1 cellular context compared by ENCODE assay signal in genomic region chr19:6372594-6373095, GRCh38.
TF ChIP-seq lines count a peak whose summit lies in the region.

TSS of gene ALKBH7 (plus strand) at chr19:6372794. CDS start at chr19:6372821, 27 bp downstream.

TF ChIP-seq in HEK293, 187 proteins besides CTCF, POLR2A, EP300 and RAD21 (continued from another document):
- TF ChIP-seq PRDM10 (tag by site-specific recombination; IDR thresholded peaks at IDR 0.05) = peak; percentile 32; the same call in 1 of the 2 replicates
- no peak for TF ChIP-seq ZNF747 (tag by site-specific recombination; IDR thresholded peaks at IDR 0.05)
- TF ChIP-seq ZBTB7A (tag by site-specific recombination; IDR thresholded peaks at IDR 0.05; ENCODE audit: low read depth) = peak; percentile 72; the same call in 1 of the 2 replicates
- peak; percentile 67; the same call in 1 of the 2 replicates for TF ChIP-seq KLF8 (tag by site-specific recombination; IDR thresholded peaks at IDR 0.05)
- TF ChIP-seq ZNF394 (tag by site-specific recombination; IDR thresholded peaks at IDR 0.05; ENCODE audit: borderline replicate concordance) = peak; percentile 36; the same call in 1 of the 2 replicates
- TF ChIP-seq ZNF24 (tag by site-specific recombination; IDR thresholded peaks at IDR 0.05) = no peak
- TF ChIP-seq ZSCAN5A (tag by site-specific recombination; IDR thresholded peaks at IDR 0.05) = peak; percentile 76; the same call in 1 of the 2 replicates
- TF ChIP-seq ZNF335 (tag by site-specific recombination; conservative IDR thresholded peaks at IDR 0.05) = peak; percentile 83
- no peak for TF ChIP-seq ZNF184 (tag by site-specific recombination; IDR thresholded peaks at IDR 0.05)
- no peak for TF ChIP-seq GFI1B (tag by site-specific recombination; IDR thresholded peaks at IDR 0.05)
- TF ChIP-seq ZNF132 (tag by site-specific recombination; IDR thresholded peaks at IDR 0.05; ENCODE audit: borderline replicate concordance) = no peak
- peak; percentile 75 for TF ChIP-seq YY1 (tag by site-specific recombination; IDR thresholded peaks at IDR 0.05)
- no peak for TF ChIP-seq ZNF654 (tag by site-specific recombination; IDR thresholded peaks at IDR 0.05; ENCODE audit: low read depth)
- TF ChIP-seq SP3 (tag by site-specific recombination; IDR thresholded peaks at IDR 0.05) = peak; percentile 83
- TF ChIP-seq SP2 (tag by site-specific recombination; IDR thresholded peaks at IDR 0.05) = peak; percentile 97
- TF ChIP-seq ZNF645 (tag by site-specific recombination; IDR thresholded peaks at IDR 0.05) = no peak
- peak; percentile 77 for TF ChIP-seq ZFHX2 (tag by site-specific recombination; conservative IDR thresholded peaks at IDR 0.05)
- TF ChIP-seq ZNF777 (tag by site-specific recombination; IDR thresholded peaks at IDR 0.05; ENCODE audit: borderline replicate concordance) = peak; percentile 60; the same call in 1 of the 2 replicates
- TF ChIP-seq ZNF175 (tag by site-specific recombination; IDR thresholded peaks at IDR 0.05) = no peak
- TF ChIP-seq ZNF843 (tag by site-specific recombination; IDR thresholded peaks at IDR 0.05) = 0 out of 2 replicates have a peak, but pooled peaks have one; percentile 16
- TF ChIP-seq KLF1 (tag by site-specific recombination; IDR thresholded peaks at IDR 0.05) = peak; percentile 61; the same call in 1 of the 2 replicates
- peak; percentile 18; the same call in 1 of the 2 replicates for TF ChIP-seq ZNF146 (tag by site-specific recombination; IDR thresholded peaks at IDR 0.05)
- TF ChIP-seq ZSCAN30 (tag by site-specific recombination; IDR thresholded peaks at IDR 0.05) = peak; percentile 25; the same call in 1 of the 2 replicates
- TF ChIP-seq ZIC2 (tag by site-specific recombination; IDR thresholded peaks at IDR 0.05) = peak; percentile 59; the same call in 1 of the 2 replicates
- TF ChIP-seq ZBTB20 (tag by site-specific recombination; IDR thresholded peaks at IDR 0.05) = peak; percentile 43; the same call in 1 of the 2 replicates
- peak; percentile 50 for TF ChIP-seq FEZF1 (tag by site-specific recombination; IDR thresholded peaks at IDR 0.05)
- peak; percentile 62; the same call in 1 of the 2 replicates for TF ChIP-seq BCL11B (tag by site-specific recombination; IDR thresholded peaks at IDR 0.05; ENCODE audit: low read depth)
- TF ChIP-seq ZXDB (tag by site-specific recombination; IDR thresholded peaks at IDR 0.05) = peak; percentile 30; the same call in 1 of the 2 replicates
- peak; percentile 42; the same call in 1 of the 2 replicates for TF ChIP-seq YY2 (tag by site-specific recombination; IDR thresholded peaks at IDR 0.05)
- peak; percentile 85 for TF ChIP-seq KLF9 (tag by site-specific recombination; IDR thresholded peaks at IDR 0.05; ENCODE audit: low read depth)
